In genomic region chr2:86842607-86843234, GRCh38 we compare ENCODE assay signal across 10 cellular contexts. TPM values are rescaled to one million over a fixed set of nuclear protein-coding genes. Genes with fewer than 3 reads are reported as not detected.
DNase-seq lines count a peak whose midpoint lies in the region; ATAC-seq and TF ChIP-seq lines count a peak whose summit lies in the region.
"Not testable (repeated sequence)": the region's sequence is repeated elsewhere in the genome, so short reads cannot be mapped to it uniquely, and the experiment has no call there.
"Had no signal": no experiment of that assay in that cellular context is flagged by ENCODE, and none has a peak within 500 bp of the region (broad histone marks: within the 10 kb centered on the region; RNA-seq: fewer than 3 reads in every experiment).

No MANE protein-coding gene starts in this region.

- H3K4me1 ChIP-seq in DND-41 (ENCODE audit: insufficient read depth, low read length) = peaks cover 53% of the 10 kb centered on the region

- H3K4me3 ChIP-seq in DND-41 (ENCODE audit: low read depth in 1 of 2, low read length in 2 of 2) = not testable (repeated sequence)

- not testable (repeated sequence) for H3K27me3 Mint-ChIP-seq in T-helper 1 cell treated with Interleukin-12 subunit alpha and Interleukin-12 subunit beta and Interleukin-4 antibody, amounts not matched to agents 30 μg/mL and 1 μg/mL, for 36 hours (ENCODE audit: low read depth); activated CD8-positive, alpha-beta T cell treated with anti-CD3 and anti-CD28 coated beads for 36 hours; activated T-helper 1 cell treated with anti-CD3 and anti-CD28 coated beads, Interleukin-12 subunit alpha, Interleukin-12 subunit beta, Interleukin-2, Interleukin-4 antibody, amounts not matched to agents 30 ng/mL and 10 ng/mL and 1 ng/mL, durations not matched to agents 14 hours and 24 hours and 36 hours (ENCODE audit: insufficient read depth); activated naive CD8-positive, alpha-beta T cell treated with anti-CD3 and anti-CD28 coated beads for 36 hours

- H3K27ac ChIP-seq in DND-41 (ENCODE audit: low read length) = peak overlapping the region; percentile 80

- CTCF ChIA-PET in activated CD8-positive, alpha-beta T cell treated with anti-CD3 and anti-CD28 coated beads for 36 hours (lab: Charles Lee) = not testable (repeated sequence)

- not testable (repeated sequence) for TF ChIP-seq CTCF in DND-41 (IDR thresholded peaks at IDR 0.05; ENCODE audit: borderline replicate concordance, extremely low read depth, low read length, poor library complexity, severe bottlenecking); activated CD8-positive, alpha-beta T cell treated with anti-CD3 and anti-CD28 coated beads for 36 hours (IDR thresholded peaks at IDR 0.05)

- H3K9me3 Mint-ChIP-seq in T-helper 1 cell treated with Interleukin-12 subunit alpha and Interleukin-12 subunit beta and Interleukin-4 antibody, amounts not matched to agents 30 μg/mL and 1 μg/mL, for 36 hours; activated CD8-positive, alpha-beta T cell treated with anti-CD3 and anti-CD28 coated beads for 36 hours; activated T-helper 1 cell treated with anti-CD3 and anti-CD28 coated beads, Interleukin-12 subunit alpha, Interleukin-12 subunit beta, Interleukin-2, Interleukin-4 antibody, amounts not matched to agents 30 ng/mL and 10 ng/mL and 1 ng/mL, durations not matched to agents 14 hours and 24 hours and 36 hours; activated naive CD8-positive, alpha-beta T cell treated with anti-CD3 and anti-CD28 coated beads for 36 hours; stimulated activated effector memory CD8-positive, alpha-beta T cell treated with anti-CD3 and anti-CD28 coated beads, Interleukin-12 subunit alpha, Interleukin-12 subunit beta, amount 100 ng/mL, for 72 hours: not testable (repeated sequence)

- H3K9ac ChIP-seq in DND-41 (ENCODE audit: low read depth, low read length) = 0 out of 2 replicates have a peak overlapping the region, but pooled peaks have one; percentile 24

- not testable (repeated sequence) for H4K20me1 ChIP-seq in DND-41 (ENCODE audit: insufficient read depth, low read length)

- peaks cover 16% of the 10 kb centered on the region for H3K4me1 Mint-ChIP-seq in T-helper 1 cell treated with Interleukin-12 subunit alpha and Interleukin-12 subunit beta and Interleukin-4 antibody, amounts not matched to agents 30 μg/mL and 1 μg/mL, for 36 hours (ENCODE audit: low read depth)
- H3K4me1 Mint-ChIP-seq in activated CD8-positive, alpha-beta T cell treated with anti-CD3 and anti-CD28 coated beads for 36 hours (ENCODE audit: low read depth) = peaks cover 66% of the 10 kb centered on the region
- H3K4me1 Mint-ChIP-seq in activated T-helper 1 cell treated with anti-CD3 and anti-CD28 coated beads, Interleukin-12 subunit alpha, Interleukin-12 subunit beta, Interleukin-2, Interleukin-4 antibody, amounts not matched to agents 30 ng/mL and 10 ng/mL and 1 ng/mL, durations not matched to agents 14 hours and 24 hours and 36 hours (ENCODE audit: low read depth) = peaks cover 23% of the 10 kb centered on the region
- H3K4me1 Mint-ChIP-seq in activated naive CD8-positive, alpha-beta T cell treated with anti-CD3 and anti-CD28 coated beads for 36 hours = peaks cover 66% of the 10 kb centered on the region
- H3K4me1 Mint-ChIP-seq in stimulated activated effector memory CD8-positive, alpha-beta T cell treated with anti-CD3 and anti-CD28 coated beads, Interleukin-12 subunit alpha, Interleukin-12 subunit beta, amount 100 ng/mL, for 72 hours = peaks cover 21% of the 10 kb centered on the region

- H3K36me3 Mint-ChIP-seq in T-helper 1 cell treated with Interleukin-12 subunit alpha and Interleukin-12 subunit beta and Interleukin-4 antibody, amounts not matched to agents 30 μg/mL and 1 μg/mL, for 36 hours (ENCODE audit: low read depth); activated T-helper 1 cell treated with anti-CD3 and anti-CD28 coated beads, Interleukin-12 subunit alpha, Interleukin-12 subunit beta, Interleukin-2, Interleukin-4 antibody, amounts not matched to agents 30 ng/mL and 10 ng/mL and 1 ng/mL, durations not matched to agents 14 hours and 24 hours and 36 hours (ENCODE audit: low read depth): not testable (repeated sequence)
- peaks cover 53% of the 10 kb centered on the region for H3K36me3 Mint-ChIP-seq in activated CD8-positive, alpha-beta T cell treated with anti-CD3 and anti-CD28 coated beads for 36 hours (ENCODE audit: low read depth)
- peaks cover 43% of the 10 kb centered on the region for H3K36me3 Mint-ChIP-seq in activated naive CD8-positive, alpha-beta T cell treated with anti-CD3 and anti-CD28 coated beads for 36 hours
- H3K36me3 Mint-ChIP-seq in stimulated activated effector memory CD8-positive, alpha-beta T cell treated with anti-CD3 and anti-CD28 coated beads, Interleukin-12 subunit alpha, Interleukin-12 subunit beta, amount 100 ng/mL, for 72 hours = peaks cover 16% of the 10 kb centered on the region

- H3K27me3 ChIP-seq in DND-41 (ENCODE audit: insufficient read depth, low read length, poor library complexity) = not testable (repeated sequence)

- peak; percentile 24 for ATAC-seq in DND-41 (ENCODE audit: insufficient read depth, low read depth)
- peak; percentile 52 for ATAC-seq in activated CD8-positive, alpha-beta T cell treated with anti-CD3 and anti-CD28 coated beads for 36 hours
- ATAC-seq in stimulated activated effector memory CD8-positive, alpha-beta T cell treated with anti-CD3 and anti-CD28 coated beads, Interleukin-12 subunit alpha, Interleukin-12 subunit beta, amount 100 ng/mL, for 72 hours = peak; percentile 64

- not testable (repeated sequence) for H3K4me2 ChIP-seq in DND-41 (ENCODE audit: insufficient read depth, low read length)

- H3K79me2 ChIP-seq in DND-41 (ENCODE audit: insufficient read depth, low read length) = not testable (repeated sequence)

- H3K27ac Mint-ChIP-seq in T-helper 1 cell treated with Interleukin-12 subunit alpha and Interleukin-12 subunit beta and Interleukin-4 antibody, amounts not matched to agents 30 μg/mL and 1 μg/mL, for 36 hours = peak overlapping the region; percentile 27
- peak overlapping the region; percentile 97 for H3K27ac Mint-ChIP-seq in activated CD8-positive, alpha-beta T cell treated with anti-CD3 and anti-CD28 coated beads for 36 hours
- H3K27ac Mint-ChIP-seq in activated T-helper 1 cell treated with anti-CD3 and anti-CD28 coated beads, Interleukin-12 subunit alpha, Interleukin-12 subunit beta, Interleukin-2, Interleukin-4 antibody, amounts not matched to agents 30 ng/mL and 10 ng/mL and 1 ng/mL, durations not matched to agents 14 hours and 24 hours and 36 hours = peak overlapping the region; percentile 29
- H3K27ac Mint-ChIP-seq in activated naive CD8-positive, alpha-beta T cell treated with anti-CD3 and anti-CD28 coated beads for 36 hours = peak overlapping the region; percentile 95
- peak overlapping the region; percentile 63 for H3K27ac Mint-ChIP-seq in stimulated activated effector memory CD8-positive, alpha-beta T cell treated with anti-CD3 and anti-CD28 coated beads, Interleukin-12 subunit alpha, Interleukin-12 subunit beta, amount 100 ng/mL, for 72 hours

- intact Hi-C loops in activated CD8-positive, alpha-beta T cell treated with anti-CD3 and anti-CD28 coated beads for 36 hours (cut with micrococcal nuclease); activated T-helper 1 cell treated with anti-CD3 and anti-CD28 coated beads, Interleukin-12 subunit alpha, Interleukin-12 subunit beta, Interleukin-2, Interleukin-4 antibody, amounts not matched to agents 30 ng/mL and 10 ng/mL and 1 ng/mL, durations not matched to agents 14 hours and 24 hours and 36 hours (cut with micrococcal nuclease): not testable (repeated sequence)

- H2AFZ ChIP-seq in DND-41 (ENCODE audit: low read depth, low read length) = peak overlapping the region; percentile 53

- not testable (repeated sequence) for H3K36me3 ChIP-seq in DND-41 (ENCODE audit: insufficient read depth, low read length)

- not testable (repeated sequence) for H3K9me3 ChIP-seq in DND-41 (ENCODE audit: insufficient read depth, low read length, severe bottlenecking)

- DNase-seq in DND-41 = peak; percentile 55
- peak; percentile 65 for DNase-seq in activated CD8-positive, alpha-beta T cell treated with anti-CD3 and anti-CD28 coated beads for 36 hours
- peak; percentile 29 for DNase-seq in activated T-helper 1 cell treated with anti-CD3 and anti-CD28 coated beads, Interleukin-12 subunit alpha, Interleukin-12 subunit beta, Interleukin-2, Interleukin-4 antibody, amounts not matched to agents 30 ng/mL and 10 ng/mL and 1 ng/mL, durations not matched to agents 14 hours and 24 hours and 36 hours (ENCODE audit: low spot score)
- peak; percentile 42 for DNase-seq in activated naive CD8-positive, alpha-beta T cell treated with anti-CD3 and anti-CD28 coated beads for 36 hours
- DNase-seq in dedifferentiated amniotic fluid mesenchymal stem cell (ENCODE audit: extremely low spot score) = peak; percentile 4
- peak in 1 of 2 donors; percentile 65 for DNase-seq in stimulated activated effector memory CD8-positive, alpha-beta T cell treated with anti-CD3 and anti-CD28 coated beads, Interleukin-12 subunit alpha, Interleukin-12 subunit beta, amount 100 ng/mL, for 72 hours (ENCODE audit: low spot score in 2 of 2)

- H3K4me3 Mint-ChIP-seq in T-helper 1 cell treated with Interleukin-12 subunit alpha and Interleukin-12 subunit beta and Interleukin-4 antibody, amounts not matched to agents 30 μg/mL and 1 μg/mL, for 36 hours = not testable (repeated sequence)
- peak overlapping the region; percentile 65 for H3K4me3 Mint-ChIP-seq in activated CD8-positive, alpha-beta T cell treated with anti-CD3 and anti-CD28 coated beads for 36 hours
- H3K4me3 Mint-ChIP-seq in activated T-helper 1 cell treated with anti-CD3 and anti-CD28 coated beads, Interleukin-12 subunit alpha, Interleukin-12 subunit beta, Interleukin-2, Interleukin-4 antibody, amounts not matched to agents 30 ng/mL and 10 ng/mL and 1 ng/mL, durations not matched to agents 14 hours and 24 hours and 36 hours = peak overlapping the region; percentile 3
- peak overlapping the region; percentile 57 for H3K4me3 Mint-ChIP-seq in activated naive CD8-positive, alpha-beta T cell treated with anti-CD3 and anti-CD28 coated beads for 36 hours
- H3K4me3 Mint-ChIP-seq in stimulated activated effector memory CD8-positive, alpha-beta T cell treated with anti-CD3 and anti-CD28 coated beads, Interleukin-12 subunit alpha, Interleukin-12 subunit beta, amount 100 ng/mL, for 72 hours = peak overlapping the region; percentile 39

- POLR2A ChIA-PET in activated CD8-positive, alpha-beta T cell treated with anti-CD3 and anti-CD28 coated beads for 36 hours (lab: Charles Lee) = interaction anchor here (0.9 kb wide), 1 partner anchor 35 kb away, joined by 4 read pairs; no protein-coding TSS in a partner anchor

RNA-seq across cellular contexts. Expression of gene CD8B, which starts 19.0 kb away (rescaled TPM):
- 100 to 1,000 TPM; 319 to 321 TPM for total RNA-seq in activated CD8-positive, alpha-beta T cell treated with anti-CD3 and anti-CD28 coated beads for 36 hours
- 0.86 and 1.5 TPM in 2 replicates for total RNA-seq in activated T-helper 1 cell treated with anti-CD3 and anti-CD28 coated beads, Interleukin-12 subunit alpha, Interleukin-12 subunit beta, Interleukin-2, Interleukin-4 antibody, amounts not matched to agents 30 ng/mL and 10 ng/mL and 1 ng/mL, durations not matched to agents 14 hours and 24 hours and 36 hours
- 100 to 1,000 TPM; 260 to 268 TPM for total RNA-seq in activated naive CD8-positive, alpha-beta T cell treated with anti-CD3 and anti-CD28 coated beads for 36 hours
- total RNA-seq: Calu3, PC-3, SJCRH30 had no signal

RNA-seq across cellular contexts. Expression of gene CD8A, which starts 52.0 kb away (rescaled TPM):
- total RNA-seq in activated CD8-positive, alpha-beta T cell treated with anti-CD3 and anti-CD28 coated beads for 36 hours = 100 to 1,000 TPM; 419 to 432 TPM
- 2.2 and 2.4 TPM in 2 replicates for total RNA-seq in activated T-helper 1 cell treated with anti-CD3 and anti-CD28 coated beads, Interleukin-12 subunit alpha, Interleukin-12 subunit beta, Interleukin-2, Interleukin-4 antibody, amounts not matched to agents 30 ng/mL and 10 ng/mL and 1 ng/mL, durations not matched to agents 14 hours and 24 hours and 36 hours
- 100 to 1,000 TPM; 356 to 357 TPM for total RNA-seq in activated naive CD8-positive, alpha-beta T cell treated with anti-CD3 and anti-CD28 coated beads for 36 hours

Comparison
In these comparisons a context has a peak if more than half of its experiments do, and no peak if none do; other contexts are left out.
1. H3K27ac Mint-ChIP-seq: peak in every context shown above with its lines; median percentile 97 in activated CD8-positive, alpha-beta T cell treated with anti-CD3 and anti-CD28 coated beads for 36 hours; 95 in activated naive CD8-positive, alpha-beta T cell treated with anti-CD3 and anti-CD28 coated beads for 36 hours; 63 in stimulated activated effector memory CD8-positive, alpha-beta T cell treated with anti-CD3 and anti-CD28 coated beads, Interleukin-12 subunit alpha, Interleukin-12 subunit beta, amount 100 ng/mL, for 72 hours; 29 in activated T-helper 1 cell treated with anti-CD3 and anti-CD28 coated beads, Interleukin-12 subunit alpha, Interleukin-12 subunit beta, Interleukin-2, Interleukin-4 antibody, amounts not matched to agents 30 ng/mL and 10 ng/mL and 1 ng/mL, durations not matched to agents 14 hours and 24 hours and 36 hours; 27 in T-helper 1 cell treated with Interleukin-12 subunit alpha and Interleukin-12 subunit beta and Interleukin-4 antibody, amounts not matched to agents 30 μg/mL and 1 μg/mL, for 36 hours.
2. RNA of gene CD8B, which starts 19.0 kb away (total RNA-seq): 319 to 321 TPM in activated CD8-positive, alpha-beta T cell treated with anti-CD3 and anti-CD28 coated beads for 36 hours and 260 to 268 TPM in activated naive CD8-positive, alpha-beta T cell treated with anti-CD3 and anti-CD28 coated beads for 36 hours; 0.86 to 1.5 TPM in activated T-helper 1 cell treated with anti-CD3 and anti-CD28 coated beads, Interleukin-12 subunit alpha, Interleukin-12 subunit beta, Interleukin-2, Interleukin-4 antibody, amounts not matched to agents 30 ng/mL and 10 ng/mL and 1 ng/mL, durations not matched to agents 14 hours and 24 hours and 36 hours; every median in the first group is over 100 times any median in the second.
3. RNA of gene CD8A, which starts 52.0 kb away (total RNA-seq): 419 to 432 TPM in activated CD8-positive, alpha-beta T cell treated with anti-CD3 and anti-CD28 coated beads for 36 hours and 356 to 357 TPM in activated naive CD8-positive, alpha-beta T cell treated with anti-CD3 and anti-CD28 coated beads for 36 hours; 2.2 to 2.4 TPM in activated T-helper 1 cell treated with anti-CD3 and anti-CD28 coated beads, Interleukin-12 subunit alpha, Interleukin-12 subunit beta, Interleukin-2, Interleukin-4 antibody, amounts not matched to agents 30 ng/mL and 10 ng/mL and 1 ng/mL, durations not matched to agents 14 hours and 24 hours and 36 hours; every median in the first group is over 100 times any median in the second.
4. Peak in every context shown above with its lines, with median percentiles within 50 percentile points of each other: ATAC-seq.